Comparison of ENCODE assay signal across 8 cellular contexts in genomic region chr1:182786223-182787001, GRCh38. TPM values are rescaled to one million over a fixed set of nuclear protein-coding genes. Genes with fewer than 3 reads are reported as not detected.
DNase-seq lines count a peak whose midpoint lies in the region; ATAC-seq, FAIRE-seq and TF ChIP-seq lines count a peak whose summit lies in the region.

No MANE protein-coding gene starts in this region.

- no peak for FAIRE-seq in H54 (lab: Jason Lieb, UNC)

- peak; percentile 82 for TF ChIP-seq CTCF in AG09309 (IDR thresholded peaks at IDR 0.05; ENCODE audit: control insufficient read depth, insufficient read depth, low read depth, low read length, missing control alignments)
- TF ChIP-seq CTCF in fibroblast of mammary gland (conservative IDR thresholded peaks at IDR 0.05; ENCODE audit: control insufficient read depth, insufficient read depth, low read depth, low read length): peak; percentile 91

- no peak for TF ChIP-seq POLR2A in H54 (IDR thresholded peaks at IDR 0.05; ENCODE audit: low read depth, low read length)

- ATAC-seq in GM18498 (IDR thresholded peaks at IDR 0.05; ENCODE audit: unreplicated experiment): no peak
- no peak for ATAC-seq in HG03571 (IDR thresholded peaks at IDR 0.05; ENCODE audit: unreplicated experiment)

- H3K4me3 ChIP-seq in AG09309 (ENCODE audit: control insufficient read depth, low read depth, low read length) (no peak overlapping the region), fibroblast of mammary gland (ENCODE audit: control insufficient read depth, low read depth, low read length) (no peak overlapping the region)

- DNase-seq in AG09309 (ENCODE audit: low read depth) (peak; percentile 47), H54 (ENCODE audit: insufficient read length, low spot score) (peak; percentile 63), NCI-H69 (lab: John Stamatoyannopoulos, UW) (peak; percentile 83), fibroblast of mammary gland (ENCODE audit: low read depth) (peak; percentile 79), occipital lobe (lab: John Stamatoyannopoulos, UW) (peak; percentile 39)
- DNase-seq in activated CD8-positive, alpha-beta memory T cell treated with anti-CD3 and anti-CD28 coated beads for 24 hours: peak; percentile 67

RNA-seq across cellular contexts. Expression of gene NPL, which starts 3.2 kb away (rescaled TPM):
- 38.4 TPM for total RNA-seq in occipital lobe

RNA-seq across cellular contexts. Expression of gene DHX9, which starts 52.7 kb away (rescaled TPM):
- 258 TPM for total RNA-seq in occipital lobe
